ENCODE assay signal across 18 cellular contexts in the genomic region with DNA sequence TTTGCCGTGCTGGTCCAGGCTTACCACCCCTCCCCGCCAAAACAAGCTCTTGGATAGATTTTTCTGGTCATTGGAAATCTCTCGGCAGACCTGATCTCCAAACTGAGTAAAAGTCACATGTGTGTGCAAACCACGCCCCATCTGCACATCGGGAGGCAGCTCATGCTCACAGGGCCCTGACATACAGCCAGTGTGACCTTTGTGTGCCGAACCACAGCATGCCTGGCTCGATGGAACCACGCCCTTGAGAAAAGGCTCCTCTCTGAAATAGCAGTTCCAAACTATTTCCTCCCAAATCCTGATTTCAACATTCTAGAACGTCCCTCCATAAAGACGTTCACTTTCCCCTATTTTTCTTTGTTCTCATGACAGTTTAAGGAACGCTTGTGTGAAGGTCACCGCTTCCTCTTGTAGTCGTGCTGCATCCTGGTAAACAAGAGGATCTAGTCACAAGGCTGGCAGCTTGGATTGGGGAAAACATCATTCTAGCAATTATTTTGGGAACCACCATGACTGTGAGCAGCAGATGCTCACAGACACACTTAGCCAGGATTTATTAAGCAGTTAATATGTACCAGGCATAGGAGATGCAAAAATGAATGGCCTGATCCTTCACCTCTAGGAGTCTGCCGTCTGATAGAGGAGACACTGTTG. TPM values are rescaled to one million over a fixed set of nuclear protein-coding genes. Genes with fewer than 3 reads are reported as not detected.
DNase-seq lines count a peak whose midpoint lies in the region; ATAC-seq and TF ChIP-seq lines count a peak whose summit lies in the region.
"Had no signal": no experiment of that assay in that cellular context is flagged by ENCODE, and none has a peak within 500 bp of the region (broad histone marks: within the 10 kb centered on the region; RNA-seq: fewer than 3 reads in every experiment).

No MANE protein-coding gene starts in this region.

- ATAC-seq in lower lobe of right lung (peak in 1 of 2 donors; percentile 54), upper lobe of right lung (peak; percentile 90), left colon (no peak)

- H3K9me3 ChIP-seq in endodermal cell (ENCODE audit: control insufficient read depth, low read length) (no peaks in the 10 kb centered on the region), lower lobe of right lung (no peaks in the 10 kb centered on the region), upper lobe of right lung (no peaks in the 10 kb centered on the region)

- H3K27me3 ChIP-seq in endodermal cell (ENCODE audit: control insufficient read depth, insufficient read depth, low read length, poor library complexity, severe bottlenecking) (no peaks in the 10 kb centered on the region), lower lobe of right lung (ENCODE audit: low read depth) (no peaks in the 10 kb centered on the region), upper lobe of right lung (no peaks in the 10 kb centered on the region)

- H3K4me3 Mint-ChIP-seq in endodermal cell = no peak overlapping the region
- H3K4me3 Mint-ChIP-seq: H9, IgD-negative memory B cell had no signal

- H3K27me3 Mint-ChIP-seq in endodermal cell (ENCODE audit: insufficient read depth) = no peaks in the 10 kb centered on the region
- H3K27me3 Mint-ChIP-seq: IgD-negative memory B cell had no signal

- no peak overlapping the region for H3K27ac ChIP-seq in endodermal cell (ENCODE audit: low read depth, low read length)
- H3K27ac ChIP-seq in lower lobe of right lung = no peak overlapping the region
- no peak overlapping the region for H3K27ac ChIP-seq in upper lobe of right lung

- H3K4me3 ChIP-seq in endodermal cell (ENCODE audit: low read length) = no peak overlapping the region
- no peak overlapping the region for H3K4me3 ChIP-seq in lower lobe of right lung
- no peak overlapping the region for H3K4me3 ChIP-seq in upper lobe of right lung

- no peak overlapping the region for H3K27ac Mint-ChIP-seq in endodermal cell

- H3K4me1 Mint-ChIP-seq in endodermal cell = no peaks in the 10 kb centered on the region
- H3K4me1 Mint-ChIP-seq: IgD-negative memory B cell had no signal

- H3K9me3 Mint-ChIP-seq in endodermal cell = peaks cover 8% of the 10 kb centered on the region
- H3K9me3 Mint-ChIP-seq: IgD-negative memory B cell had no signal

- H3K4me1 ChIP-seq in endodermal cell (ENCODE audit: control insufficient read depth, insufficient read depth, low read length) (no peaks in the 10 kb centered on the region), lower lobe of right lung (peaks cover 5% of the 10 kb centered on the region), upper lobe of right lung (no peaks in the 10 kb centered on the region)

- DNase-seq in NCI-H1694 treated with DMSO at 0.1 percent for 48 hours (lab: John Stamatoyannopoulos, UW) (peak; percentile 28), endodermal cell (peak; percentile 31), lower lobe of right lung (peak; percentile 66), upper lobe of right lung (peak; percentile 68), left colon (no peak), retina (no peak), HCEC 1CT (no peak)
- no peak for DNase-seq in stimulated activated CD4-positive, alpha-beta T cell treated with anti-CD3 and anti-CD28 coated beads, Interleukin-1b, Interleukin-23, amount 100 ng/mL, for 48 hours
- DNase-seq: ACHN, COR-L47, GF-D8, H9, Karpas-422, NCI-H1092, NCI-H510A treated with DMSO at 0.1 percent for 48 hours, NCI-H82, RPMI8226 had no signal

- no peak for TF ChIP-seq CTCF in endodermal cell (conservative IDR thresholded peaks at IDR 0.05)
- TF ChIP-seq CTCF in lower lobe of right lung (IDR thresholded peaks at IDR 0.05) = no peak
- no peak for TF ChIP-seq CTCF in upper lobe of right lung (IDR thresholded peaks at IDR 0.05)

- H3K9ac ChIP-seq in endodermal cell (ENCODE audit: extremely low read depth, low read length, poor library complexity, severe bottlenecking) = no peak overlapping the region

- WGBS in endodermal cell (ENCODE audit: insufficient coverage in 1 of 2, insufficient read length in 1 of 2), 2 experiments = 90 to 93% methylated on average over 11 to 14 of the region's 14 CpGs

- no peaks in the 10 kb centered on the region for H3K36me3 Mint-ChIP-seq in endodermal cell (ENCODE audit: low read depth)
- H3K36me3 Mint-ChIP-seq: IgD-negative memory B cell had no signal

- H3K36me3 ChIP-seq in endodermal cell (ENCODE audit: control insufficient read depth, insufficient read depth, low read length) = no peaks in the 10 kb centered on the region
- no peaks in the 10 kb centered on the region for H3K36me3 ChIP-seq in lower lobe of right lung
- H3K36me3 ChIP-seq in upper lobe of right lung = no peaks in the 10 kb centered on the region

- intact Hi-C loops in lower lobe of right lung (cut with DNase I) = no loop called here
- intact Hi-C loops in upper lobe of right lung (cut with DNase I) = no loop called here
- intact Hi-C loops in left colon (cut with DNase I, micrococcal nuclease) = no loop called here

RNA-seq across cellular contexts. Expression of a gene that starts 59.2 kb away (rescaled TPM):
- total RNA-seq in endodermal cell (100 to 1,000 TPM; 130 to 142 TPM), lower lobe of right lung (68.4 TPM), upper lobe of right lung (88.7 TPM), left colon (10 to 100 TPM; 24.9 to 37.5 TPM)
- 156 TPM for polyA plus RNA-seq in endodermal cell (2013, experiment 1 of 2)
- 139 TPM for polyA plus RNA-seq in endodermal cell (2013, experiment 2 of 2)

Comparison
In these comparisons a context has a peak if more than half of its experiments do, and no peak if none do; other contexts are left out.
1. DNase-seq: peak in NCI-H1694 treated with DMSO at 0.1 percent for 48 hours (single experiment), endodermal cell (single experiment), lower lobe of right lung (single experiment) and upper lobe of right lung (single experiment); none in left colon (0 of 2), stimulated activated CD4-positive, alpha-beta T cell treated with anti-CD3 and anti-CD28 coated beads, Interleukin-1b, Interleukin-23, amount 100 ng/mL, for 48 hours (single experiment), retina (single experiment) and HCEC 1CT (single experiment).